ENCODE assay signal across 8 cellular contexts in genomic region chr10:87862644-87863101, GRCh38. TPM values are rescaled to one million over a fixed set of nuclear protein-coding genes. Genes with fewer than 3 reads are reported as not detected.
DNase-seq lines count a peak whose midpoint lies in the region; ATAC-seq and TF ChIP-seq lines count a peak whose summit lies in the region.

No MANE protein-coding gene starts in this region.

- TF ChIP-seq CTCF in WTC11 (IDR thresholded peaks at IDR 0.05) = no peak
- no peak for TF ChIP-seq CTCF in osteocyte (IDR thresholded peaks at IDR 0.05)

- ATAC-seq in GM19395 (IDR thresholded peaks at IDR 0.05; ENCODE audit: unreplicated experiment) = peak; percentile 21
- peak; percentile 5 for ATAC-seq in HG03521 (IDR thresholded peaks at IDR 0.05; ENCODE audit: unreplicated experiment)
- ATAC-seq in WTC11 = peak; percentile 1
- ATAC-seq in esophagus mucosa = peak; percentile 5

- CTCF ChIA-PET in WTC11 (lab: Charles Lee) = interaction anchor here (0.6 to 2.8 kb wide), 11 partner anchors 12 to 866 kb away, joined by 3 to 19 read pairs (median 5); partner anchors contain the start of genes ATAD1 and RNLS

- H3K36me3 Mint-ChIP-seq in WTC11 (peaks cover 5% of the 10 kb centered on the region), osteocyte (ENCODE audit: unreplicated experiment) (no peaks in the 10 kb centered on the region)

- POLR2A ChIA-PET in WTC11 (lab: Charles Lee) = interaction anchor here (0.5 to 3.0 kb wide), 21 partner anchors 9 to 1473 kb away, joined by 3 to 24 read pairs (median 3); partner anchors contain the start of genes ATAD1 and MINPP1

- H3K4me1 Mint-ChIP-seq in WTC11 (peaks cover 36% of the 10 kb centered on the region), osteocyte (ENCODE audit: unreplicated experiment) (peaks cover 14% of the 10 kb centered on the region)

- H3K27ac Mint-ChIP-seq in WTC11 (peak overlapping the region; percentile 99), osteocyte (ENCODE audit: unreplicated experiment) (peak overlapping the region; percentile 89)

- in situ Hi-C loops in G401 (cut with HindIII; ENCODE audit: low sequenced_read_pairs) = no loop called here

- H3K27me3 Mint-ChIP-seq in WTC11 (ENCODE audit: low read depth) (peaks cover 4% of the 10 kb centered on the region), osteocyte (ENCODE audit: unreplicated experiment) (no peaks in the 10 kb centered on the region)

- peak; percentile 63 for DNase-seq in DMS153 (lab: John Stamatoyannopoulos, UW)
- DNase-seq in WTC11 (ENCODE audit: low spot score) = no peak
- no peak for DNase-seq in osteocyte (ENCODE audit: extremely low spot score, unreplicated experiment)
- no peak for DNase-seq in GF-D8 (lab: John Stamatoyannopoulos, UW)
- DNase-seq in G401 (ENCODE audit: low spot score) = no peak

- H3K9me3 Mint-ChIP-seq in WTC11 (no peaks in the 10 kb centered on the region), osteocyte (ENCODE audit: unreplicated experiment) (no peaks in the 10 kb centered on the region)

- H3K4me3 Mint-ChIP-seq in WTC11 (peak overlapping the region; percentile 98), osteocyte (ENCODE audit: unreplicated experiment) (peak overlapping the region; percentile 95)

TF ChIP-seq in WTC11, 78 proteins besides CTCF, POLR2A, EP300 and RAD21:
- 0 out of 2 replicates have a peak, but pooled peaks have one; percentile 50 for TF ChIP-seq ZNF671 (CRISPR knock-in tag; IDR thresholded peaks at IDR 0.05)
- 0 out of 2 replicates have a peak, but pooled peaks have one; percentile 27 for TF ChIP-seq ZNF512 (CRISPR knock-in tag; IDR thresholded peaks at IDR 0.05; ENCODE audit: borderline replicate concordance)
- TF ChIP-seq ZNF423 (CRISPR knock-in tag; IDR thresholded peaks at IDR 0.05) = no peak
- no peak for TF ChIP-seq AR (CRISPR knock-in tag; IDR thresholded peaks at IDR 0.05)
- TF ChIP-seq TCF7 (CRISPR knock-in tag; IDR thresholded peaks at IDR 0.05; ENCODE audit: low read depth) = peak; percentile 40; the same call in 1 of the 2 replicates
- TF ChIP-seq, protein P1, sequence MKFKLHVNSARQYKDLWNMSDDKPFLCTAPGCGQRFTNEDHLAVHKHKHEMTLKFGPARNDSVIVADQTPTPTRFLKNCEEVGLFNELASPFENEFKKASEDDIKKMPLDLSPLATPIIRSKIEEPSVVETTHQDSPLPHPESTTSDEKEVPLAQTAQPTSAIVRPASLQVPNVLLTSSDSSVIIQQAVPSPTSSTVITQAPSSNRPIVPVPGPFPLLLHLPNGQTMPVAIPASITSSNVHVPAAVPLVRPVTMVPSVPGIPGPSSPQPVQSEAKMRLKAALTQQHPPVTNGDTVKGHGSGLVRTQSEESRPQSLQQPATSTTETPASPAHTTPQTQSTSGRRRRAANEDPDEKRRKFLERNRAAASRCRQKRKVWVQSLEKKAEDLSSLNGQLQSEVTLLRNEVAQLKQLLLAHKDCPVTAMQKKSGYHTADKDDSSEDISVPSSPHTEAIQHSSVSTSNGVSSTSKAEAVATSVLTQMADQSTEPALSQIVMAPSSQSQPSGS (CRISPR knock-in tag; IDR thresholded peaks at IDR 0.05; ENCODE audit: borderline replicate concordance, low read depth) = peak; percentile 43; the same call in 1 of the 2 replicates

RNA-seq across cellular contexts. Expression of gene KLLN, which starts 0.7 kb away (rescaled TPM):
- total RNA-seq in WTC11 (2021) (0.52 to 1.1 TPM (median 1.0 TPM) in 3 replicates), esophagus mucosa (0.60 TPM), osteocyte (0.39 and 0.46 TPM in 2 replicates)
- total RNA-seq in G401 (2014; rRNA removed; shearing (Covaris generic)) = 0.75 TPM in 1 of 2 replicates, not detected in the other

RNA-seq across cellular contexts. Expression of gene PTEN, which starts 0.8 kb away (rescaled TPM):
- total RNA-seq in WTC11 (2021) (44.5 to 54.2 TPM (median 45.6 TPM) in 3 replicates), esophagus mucosa (77.0 TPM), osteocyte (67.6 and 69.3 TPM in 2 replicates)
- 19.6 and 24.5 TPM in 2 replicates for total RNA-seq in G401 (2014; rRNA removed; shearing (Covaris generic))

RNA-seq across cellular contexts. Expression of gene ATAD1, which starts 44.6 kb away (rescaled TPM):
- 43.7 to 46.7 TPM (median 45.5 TPM) in 3 replicates for total RNA-seq in WTC11 (2021)
- total RNA-seq in esophagus mucosa = 26.3 TPM
- total RNA-seq in osteocyte = 61.1 and 63.2 TPM in 2 replicates
- 25.2 and 37.9 TPM in 2 replicates for total RNA-seq in G401 (2014; rRNA removed; shearing (Covaris generic))
